ENCODE assay signal across 10 cellular contexts in the genomic region with DNA sequence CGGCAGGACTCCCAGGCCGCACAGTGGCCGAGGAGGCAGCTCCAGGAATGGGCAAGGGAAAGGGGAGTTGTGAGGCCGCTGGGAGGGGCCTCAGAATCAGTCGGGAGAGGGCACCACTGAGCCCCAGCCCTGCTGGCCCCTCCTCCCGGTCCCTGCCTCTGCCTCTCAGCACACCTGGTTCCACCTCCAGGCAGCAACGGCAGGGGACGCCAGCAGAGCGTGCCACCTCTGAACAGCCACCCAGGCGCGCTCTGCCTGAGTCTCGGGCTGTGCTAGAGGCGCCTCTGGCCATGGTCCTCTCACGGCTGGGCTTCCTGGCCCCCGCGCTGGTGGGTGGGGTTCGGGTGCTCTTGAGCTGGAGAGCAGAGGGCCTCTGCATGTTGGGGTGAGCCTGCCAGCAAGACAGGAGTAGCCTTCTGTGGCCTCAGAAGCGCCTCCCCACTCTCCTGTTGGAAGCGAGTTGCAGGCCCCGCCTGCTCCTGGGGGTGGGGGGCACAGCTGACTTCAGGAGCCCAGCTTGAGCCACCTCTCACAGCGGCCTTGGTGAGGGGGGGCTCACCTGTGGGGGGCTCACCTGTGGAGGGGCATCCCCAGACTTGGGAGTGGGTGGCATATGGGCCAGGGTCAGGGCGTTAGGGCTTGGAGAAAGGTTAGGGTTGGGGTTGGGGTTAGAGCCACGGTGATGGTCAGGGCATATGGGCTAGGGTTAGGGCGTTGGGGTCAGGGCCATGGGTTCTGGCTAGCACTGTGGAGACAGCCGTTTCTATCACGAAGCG. TPM values are rescaled to one million over a fixed set of nuclear protein-coding genes. Genes with fewer than 3 reads are reported as not detected.
A peak's percentile ranks its signal among the peaks of the same experiment; 100 is the strongest.
DNase-seq lines count a peak whose midpoint lies in the region; ATAC-seq and TF ChIP-seq lines count a peak whose summit lies in the region.
"Had no signal": no experiment of that assay in that cellular context is flagged by ENCODE, and none has a peak within 500 bp of the region (broad histone marks: within the 10 kb centered on the region; RNA-seq: fewer than 3 reads in every experiment).

No MANE protein-coding gene starts in this region.

- H3K9me3 ChIP-seq in Caco-2, result no peaks in the 10 kb centered on the region
- no peaks in the 10 kb centered on the region for H3K9me3 ChIP-seq in testis

- CTCF ChIA-PET in Caco-2 (lab: Charles Lee), result no interaction called here

- BruUV-seq in Caco-2 (replicated peaks; lab: Mats Ljungman, UMichigan), result no TSS peak

- H3K27ac Mint-ChIP-seq in stimulated activated effector memory CD8-positive, alpha-beta T cell treated with anti-CD3 and anti-CD28 coated beads, Interleukin-12 subunit alpha, Interleukin-12 subunit beta, amount 100 ng/mL, for 72 hours, result no peak overlapping the region
- no peak overlapping the region for H3K27ac Mint-ChIP-seq in Caco-2 (ENCODE audit: unreplicated experiment)
- H3K27ac Mint-ChIP-seq: activated naive CD8-positive, alpha-beta T cell had no signal

- no peak overlapping the region for H3K4me3 Mint-ChIP-seq in stimulated activated effector memory CD8-positive, alpha-beta T cell treated with anti-CD3 and anti-CD28 coated beads, Interleukin-12 subunit alpha, Interleukin-12 subunit beta, amount 100 ng/mL, for 72 hours
- no peak overlapping the region for H3K4me3 Mint-ChIP-seq in Caco-2 (ENCODE audit: unreplicated experiment)
- H3K4me3 Mint-ChIP-seq: activated naive CD8-positive, alpha-beta T cell; neural crest cell had no signal

- 63 to 77% methylated on average over 11 to 27 of the region's 27 CpGs for WGBS in testis, 2 donors

- H3K27me3 ChIP-seq in Caco-2 (replicated peaks; ENCODE audit: control insufficient read depth, insufficient read depth, low read length), result no peaks in the 10 kb centered on the region
- H3K27me3 ChIP-seq in testis, result no peaks in the 10 kb centered on the region

- no peaks in the 10 kb centered on the region for H3K9me3 Mint-ChIP-seq in stimulated activated effector memory CD8-positive, alpha-beta T cell treated with anti-CD3 and anti-CD28 coated beads, Interleukin-12 subunit alpha, Interleukin-12 subunit beta, amount 100 ng/mL, for 72 hours
- no peaks in the 10 kb centered on the region for H3K9me3 Mint-ChIP-seq in Caco-2 (ENCODE audit: unreplicated experiment)
- H3K9me3 Mint-ChIP-seq: neural crest cell had no signal

- TF ChIP-seq POLR2A in testis (IDR thresholded peaks at IDR 0.05), result no peak

- H3K4me3 ChIP-seq in epithelial cell of esophagus (ENCODE audit: low read length), result no peak overlapping the region
- no peak overlapping the region for H3K4me3 ChIP-seq in Caco-2 (ENCODE audit: low read depth, low read length)
- H3K4me3 ChIP-seq in testis, result no peak overlapping the region

- POLR2A ChIA-PET in Caco-2 (lab: Charles Lee), result no interaction called here

- intact Hi-C loops in Caco-2 (cut with micrococcal nuclease; ENCODE audit: unreplicated experiment) (no loop called here), testis (cut with DNase I; ENCODE audit: low total_unique reads) (no loop called here)

- H3K36me3 Mint-ChIP-seq in stimulated activated effector memory CD8-positive, alpha-beta T cell treated with anti-CD3 and anti-CD28 coated beads, Interleukin-12 subunit alpha, Interleukin-12 subunit beta, amount 100 ng/mL, for 72 hours, result peaks cover 5% of the 10 kb centered on the region
- peaks cover 13% of the 10 kb centered on the region for H3K36me3 Mint-ChIP-seq in Caco-2 (ENCODE audit: insufficient read depth, unreplicated experiment)
- H3K36me3 Mint-ChIP-seq: activated naive CD8-positive, alpha-beta T cell had no signal

- peak; percentile 29 for DNase-seq in activated T-cell treated with anti-CD3 and anti-CD28 coated beads, Interleukin-2, amount 50 U/mL, for 1 hour
- DNase-seq in activated T-cell treated with anti-CD3 and anti-CD28 coated beads for 4 hours (no peak), NCI-H526 (lab: John Stamatoyannopoulos, UW) (peak; percentile 26 to 69), epithelial cell of esophagus (ENCODE audit: low read depth) (peak; percentile 60), Caco-2 (no peak), testis (no peak)
- peak in 1 of 2 donors; percentile 18 for DNase-seq in stimulated activated effector memory CD8-positive, alpha-beta T cell treated with anti-CD3 and anti-CD28 coated beads, Interleukin-12 subunit alpha, Interleukin-12 subunit beta, amount 100 ng/mL, for 72 hours (ENCODE audit: low spot score in 2 of 2)

- H3K36me3 ChIP-seq in Caco-2 (ENCODE audit: control insufficient read depth, insufficient read depth, low read length) (no peaks in the 10 kb centered on the region), testis (ENCODE audit: low read depth, missing control alignments) (no peaks in the 10 kb centered on the region)

- H3K4me1 ChIP-seq in Caco-2 (no peaks in the 10 kb centered on the region), testis (no peaks in the 10 kb centered on the region)

- H3K27me3 Mint-ChIP-seq in Caco-2 (ENCODE audit: insufficient read depth, unreplicated experiment), result no peaks in the 10 kb centered on the region
- H3K27me3 Mint-ChIP-seq: activated naive CD8-positive, alpha-beta T cell had no signal

- H3K27ac ChIP-seq in testis, result no peak overlapping the region

- TF ChIP-seq CTCF in epithelial cell of esophagus (IDR thresholded peaks at IDR 0.05; ENCODE audit: insufficient read depth, low read depth, low read length, missing control alignments) (peak; percentile 63), Caco-2 (IDR thresholded peaks at IDR 0.05; ENCODE audit: insufficient read depth in 1 of 2, low read depth in 1 of 2, low read length in 1 of 2, severe bottlenecking in 1 of 2, unreplicated experiment in 1 of 2) (no peak), testis (IDR thresholded peaks at IDR 0.05) (no peak)

- H3K4me1 Mint-ChIP-seq in stimulated activated effector memory CD8-positive, alpha-beta T cell treated with anti-CD3 and anti-CD28 coated beads, Interleukin-12 subunit alpha, Interleukin-12 subunit beta, amount 100 ng/mL, for 72 hours, result no peaks in the 10 kb centered on the region
- no peaks in the 10 kb centered on the region for H3K4me1 Mint-ChIP-seq in Caco-2 (ENCODE audit: low read depth, unreplicated experiment)
- H3K4me1 Mint-ChIP-seq: neural crest cell had no signal

- peak; percentile 75 for ATAC-seq in stimulated activated effector memory CD8-positive, alpha-beta T cell treated with anti-CD3 and anti-CD28 coated beads, Interleukin-12 subunit alpha, Interleukin-12 subunit beta, amount 100 ng/mL, for 72 hours
- ATAC-seq in HG03045 (IDR thresholded peaks at IDR 0.05; ENCODE audit: unreplicated experiment), result no peak

RNA-seq across cellular contexts. Expression of gene MOB2, which starts 32.8 kb away (rescaled TPM):
- total RNA-seq in Caco-2 (2022) (29.6 and 32.7 TPM in 2 replicates), testis (10 to 100 TPM; 46.8 to 57.7 TPM)
- polyA plus RNA-seq in testis (ENCODE audit: insufficient read depth, low read depth, low replicate concordance), result 41.5 TPM

Comparison
In these comparisons a context has a peak if more than half of its experiments do, and no peak if none do; other contexts are left out.
1. DNase-seq: peak in activated T-cell treated with anti-CD3 and anti-CD28 coated beads, Interleukin-2, amount 50 U/mL, for 1 hour (single experiment), NCI-H526 (2 of 2) and epithelial cell of esophagus (single experiment); none in activated T-cell treated with anti-CD3 and anti-CD28 coated beads for 4 hours (single experiment), Caco-2 (0 of 2) and testis (single experiment).